1 cellular context compared by ENCODE assay signal in the genomic region with DNA sequence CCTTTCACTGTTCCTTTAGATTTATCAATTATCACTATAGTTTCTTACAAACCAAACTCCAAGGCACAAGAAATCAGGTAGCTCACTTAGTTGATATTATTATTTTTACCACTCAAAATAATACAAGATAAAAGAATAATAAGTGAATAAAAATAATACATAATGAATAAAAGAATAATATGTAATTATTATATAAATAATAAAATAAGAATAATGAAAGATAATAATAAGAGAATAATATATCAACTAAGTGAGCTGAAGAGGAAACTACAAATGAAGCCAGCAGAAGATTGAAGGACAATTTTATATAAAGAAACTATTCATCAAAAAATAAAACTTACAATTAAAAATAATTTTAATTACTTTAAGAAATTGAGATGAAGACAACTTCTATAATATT.
TF ChIP-seq lines count a peak whose summit lies in the region.

No MANE protein-coding gene starts in this region.

TF ChIP-seq in GM23338, 12 proteins besides CTCF, POLR2A, EP300 and RAD21 (continued from another document):
- TF ChIP-seq, protein P1, sequence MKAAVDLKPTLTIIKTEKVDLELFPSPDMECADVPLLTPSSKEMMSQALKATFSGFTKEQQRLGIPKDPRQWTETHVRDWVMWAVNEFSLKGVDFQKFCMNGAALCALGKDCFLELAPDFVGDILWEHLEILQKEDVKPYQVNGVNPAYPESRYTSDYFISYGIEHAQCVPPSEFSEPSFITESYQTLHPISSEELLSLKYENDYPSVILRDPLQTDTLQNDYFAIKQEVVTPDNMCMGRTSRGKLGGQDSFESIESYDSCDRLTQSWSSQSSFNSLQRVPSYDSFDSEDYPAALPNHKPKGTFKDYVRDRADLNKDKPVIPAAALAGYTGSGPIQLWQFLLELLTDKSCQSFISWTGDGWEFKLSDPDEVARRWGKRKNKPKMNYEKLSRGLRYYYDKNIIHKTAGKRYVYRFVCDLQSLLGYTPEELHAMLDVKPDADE (IDR thresholded peaks at IDR 0.05) = no peak
- TF ChIP-seq NANOG (IDR thresholded peaks at IDR 0.05; ENCODE audit: borderline replicate concordance) (no peak), EZH2 (IDR thresholded peaks at IDR 0.05; ENCODE audit: low read depth, unreplicated experiment) (no peak), POLR2AphosphoS5 (IDR thresholded peaks at IDR 0.05; ENCODE audit: low read depth) (no peak), ZNF114 (CRISPR knock-in tag; IDR thresholded peaks at IDR 0.05) (no peak), EZH2phosphoT487 (IDR thresholded peaks at IDR 0.05; ENCODE audit: unreplicated experiment) (no peak), JUNB (IDR thresholded peaks at IDR 0.05; ENCODE audit: unreplicated experiment) (no peak)
- TF ChIP-seq, protein P2, sequence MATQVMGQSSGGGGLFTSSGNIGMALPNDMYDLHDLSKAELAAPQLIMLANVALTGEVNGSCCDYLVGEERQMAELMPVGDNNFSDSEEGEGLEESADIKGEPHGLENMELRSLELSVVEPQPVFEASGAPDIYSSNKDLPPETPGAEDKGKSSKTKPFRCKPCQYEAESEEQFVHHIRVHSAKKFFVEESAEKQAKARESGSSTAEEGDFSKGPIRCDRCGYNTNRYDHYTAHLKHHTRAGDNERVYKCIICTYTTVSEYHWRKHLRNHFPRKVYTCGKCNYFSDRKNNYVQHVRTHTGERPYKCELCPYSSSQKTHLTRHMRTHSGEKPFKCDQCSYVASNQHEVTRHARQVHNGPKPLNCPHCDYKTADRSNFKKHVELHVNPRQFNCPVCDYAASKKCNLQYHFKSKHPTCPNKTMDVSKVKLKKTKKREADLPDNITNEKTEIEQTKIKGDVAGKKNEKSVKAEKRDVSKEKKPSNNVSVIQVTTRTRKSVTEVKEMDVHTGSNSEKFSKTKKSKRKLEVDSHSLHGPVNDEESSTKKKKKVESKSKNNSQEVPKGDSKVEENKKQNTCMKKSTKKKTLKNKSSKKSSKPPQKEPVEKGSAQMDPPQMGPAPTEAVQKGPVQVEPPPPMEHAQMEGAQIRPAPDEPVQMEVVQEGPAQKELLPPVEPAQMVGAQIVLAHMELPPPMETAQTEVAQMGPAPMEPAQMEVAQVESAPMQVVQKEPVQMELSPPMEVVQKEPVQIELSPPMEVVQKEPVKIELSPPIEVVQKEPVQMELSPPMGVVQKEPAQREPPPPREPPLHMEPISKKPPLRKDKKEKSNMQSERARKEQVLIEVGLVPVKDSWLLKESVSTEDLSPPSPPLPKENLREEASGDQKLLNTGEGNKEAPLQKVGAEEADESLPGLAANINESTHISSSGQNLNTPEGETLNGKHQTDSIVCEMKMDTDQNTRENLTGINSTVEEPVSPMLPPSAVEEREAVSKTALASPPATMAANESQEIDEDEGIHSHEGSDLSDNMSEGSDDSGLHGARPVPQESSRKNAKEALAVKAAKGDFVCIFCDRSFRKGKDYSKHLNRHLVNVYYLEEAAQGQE (IDR thresholded peaks at IDR 0.05; ENCODE audit: unreplicated experiment) = no peak
